Comparison of ENCODE assay signal across 9 cellular contexts in the genomic region with DNA sequence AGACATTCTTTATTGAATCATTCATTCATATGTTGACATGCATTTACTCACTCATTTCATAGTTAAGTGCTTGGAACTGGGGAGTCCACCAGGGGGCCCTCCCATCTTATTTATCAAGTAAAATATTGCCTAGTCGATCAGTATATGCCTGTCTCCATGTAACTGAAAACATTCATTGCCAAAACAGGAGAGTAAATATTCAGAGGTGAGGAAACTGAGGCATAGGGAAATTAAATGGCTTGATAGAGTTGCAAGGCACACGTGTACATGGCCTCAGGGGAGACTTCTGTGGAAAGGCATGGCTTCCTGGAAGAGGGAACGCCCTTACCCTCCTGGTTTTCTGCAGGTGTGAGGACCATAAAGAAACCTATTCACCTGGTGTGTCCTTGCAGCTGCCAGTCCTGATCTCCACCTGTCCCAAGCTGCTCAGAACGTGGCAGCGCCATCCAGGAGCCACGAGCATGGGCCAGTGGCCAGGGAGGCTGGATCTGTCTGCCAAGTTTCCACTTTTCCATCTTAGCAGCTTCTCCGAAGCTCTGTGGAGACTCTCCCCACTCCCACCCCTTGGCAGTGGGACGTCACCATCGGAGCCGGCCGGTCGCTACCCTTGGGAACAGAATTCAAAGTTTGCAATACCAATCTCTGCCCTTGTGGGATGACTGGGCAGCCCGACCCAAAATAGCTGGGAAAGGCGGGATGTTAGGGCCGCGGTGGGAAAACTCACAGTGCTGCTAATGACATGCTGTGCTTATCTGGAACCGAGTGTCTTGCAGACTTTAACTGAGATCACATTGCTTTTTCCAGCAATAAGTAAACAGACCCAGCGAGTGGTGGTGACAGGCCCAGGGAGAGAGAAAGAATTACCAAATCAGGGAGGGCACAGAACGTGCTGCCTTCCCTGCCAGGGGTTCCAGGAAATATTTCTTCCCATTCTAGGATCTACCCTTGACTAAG. TPM values are rescaled to one million over a fixed set of nuclear protein-coding genes. Genes with fewer than 3 reads are reported as not detected.
DNase-seq lines count a peak whose midpoint lies in the region; ATAC-seq, FAIRE-seq and TF ChIP-seq lines count a peak whose summit lies in the region.
"Had no signal": no experiment of that assay in that cellular context is flagged by ENCODE, and none has a peak within 500 bp of the region (broad histone marks: within the 10 kb centered on the region; RNA-seq: fewer than 3 reads in every experiment).

No MANE protein-coding gene starts in this region.

- no peaks in the 10 kb centered on the region for H4K20me1 ChIP-seq in KMS-11 (ENCODE audit: insufficient read depth)

- no peaks in the 10 kb centered on the region for H3K79me2 ChIP-seq in KMS-11 (ENCODE audit: insufficient read depth, low read depth)

- intact Hi-C loops in left colon (cut with DNase I, micrococcal nuclease): no loop called here

- H2AFZ ChIP-seq in KMS-11 (ENCODE audit: low read depth): no peak overlapping the region

- H3K4me3 ChIP-seq in KMS-11 (IDR thresholded peaks at IDR 0.05; ENCODE audit: insufficient read depth, low read depth, low read length) (no peak overlapping the region), bronchial epithelial cell (ENCODE audit: low read depth, low read length) (no peak overlapping the region)
- H3K4me3 ChIP-seq: SJSA1 had no signal

- H3K4me1 ChIP-seq in KMS-11 (ENCODE audit: low read depth, poor library complexity, severe bottlenecking): no peaks in the 10 kb centered on the region

- peaks cover 66% of the 10 kb centered on the region for H3K27me3 ChIP-seq in KMS-11 (ENCODE audit: insufficient read depth, low read depth)
- H3K27me3 ChIP-seq in bronchial epithelial cell (ENCODE audit: control insufficient read depth, insufficient read depth, low read length): no peaks in the 10 kb centered on the region

- H3K36me3 ChIP-seq in KMS-11 (ENCODE audit: insufficient read depth) (no peaks in the 10 kb centered on the region), bronchial epithelial cell (ENCODE audit: control insufficient read depth, insufficient read depth, low read length) (no peaks in the 10 kb centered on the region)
- H3K36me3 ChIP-seq: SJSA1 had no signal

- peak; percentile 68 for DNase-seq in D341Med (ENCODE audit: low spot score)
- peak; percentile 66 for DNase-seq in bronchial epithelial cell (ENCODE audit: low read depth)
- DNase-seq in left colon: peak; percentile 65 to 79
- DNase-seq in stimulated activated CD8-positive, alpha-beta memory T cell treated with anti-CD3 and anti-CD28 coated beads, Interleukin-4, amount 100 ng/mL, for 48 hours: peak; percentile 60

- peak; percentile 93 for TF ChIP-seq CTCF in KMS-11 (conservative IDR thresholded peaks at IDR 0.05; ENCODE audit: low read depth, low read length)
- peak; percentile 53 for TF ChIP-seq CTCF in bronchial epithelial cell (IDR thresholded peaks at IDR 0.05; ENCODE audit: insufficient read depth, low read length, severe bottlenecking)

- no peak for FAIRE-seq in bronchial epithelial cell (lab: Jason Lieb, UNC)

- peak; percentile 72 for ATAC-seq in SK-N-SH treated with all-trans-retinoic acid at 6 μM for 48 hours
- peak; percentile 79 for ATAC-seq in left colon
- no peak for ATAC-seq in GM18873 (IDR thresholded peaks at IDR 0.05; ENCODE audit: low FRiP score, unreplicated experiment)
- no peak for ATAC-seq in GM21528 (IDR thresholded peaks at IDR 0.05; ENCODE audit: low FRiP score, unreplicated experiment)

- H3K27ac ChIP-seq in KMS-11: no peak overlapping the region
- H3K27ac ChIP-seq: SJSA1 had no signal

- no peak overlapping the region for H3K4me2 ChIP-seq in KMS-11

- no peak overlapping the region for H3K9ac ChIP-seq in KMS-11

TF ChIP-seq in SK-N-SH treated with all-trans-retinoic acid at 6 μM for 48 hours, 23 proteins besides CTCF, POLR2A, EP300 and RAD21:
- TF ChIP-seq ZNF8 (CRISPR knock-in tag; IDR thresholded peaks at IDR 0.05): no peak
TF ChIP-seq in SK-N-SH treated with all-trans-retinoic acid at 6 μM for 48 hours: peak in this region for 0.

RNA-seq across cellular contexts. Expression of a gene that starts 4.1 kb away (rescaled TPM):
- total RNA-seq in bronchial epithelial cell (0.13 and 0.79 TPM in 2 replicates), left colon (10 to 100 TPM; 14.6 to 16.7 TPM)

RNA-seq across cellular contexts. Expression of a gene that starts 10.3 kb away (rescaled TPM):
- total RNA-seq in bronchial epithelial cell (60.0 and 114 TPM in 2 replicates), left colon (100 to 1,000 TPM; 302 to 322 TPM)

RNA-seq across cellular contexts. Expression of a gene that starts 40.2 kb away (rescaled TPM):
- 116 and 118 TPM in 2 replicates for total RNA-seq in bronchial epithelial cell
- 100 to 1,000 TPM; 687 to 857 TPM for total RNA-seq in left colon

RNA-seq across cellular contexts. Expression of a gene that starts 54.7 kb away (rescaled TPM):
- total RNA-seq in bronchial epithelial cell (8.1 and 10.5 TPM in 2 replicates), left colon (10 to 100 TPM; 85.4 to 89.5 TPM)

Comparison
In these comparisons a context has a peak if more than half of its experiments do, and no peak if none do; other contexts are left out.
1. ATAC-seq: peak in SK-N-SH treated with all-trans-retinoic acid at 6 μM for 48 hours (single experiment) and left colon (single experiment); none in GM18873 (single experiment) and GM21528 (single experiment).
2. Peak in every context shown above with its lines, with median percentiles within 50 percentile points of each other: DNase-seq.